ENCODE assay signal across 8 cellular contexts in the genomic region with DNA sequence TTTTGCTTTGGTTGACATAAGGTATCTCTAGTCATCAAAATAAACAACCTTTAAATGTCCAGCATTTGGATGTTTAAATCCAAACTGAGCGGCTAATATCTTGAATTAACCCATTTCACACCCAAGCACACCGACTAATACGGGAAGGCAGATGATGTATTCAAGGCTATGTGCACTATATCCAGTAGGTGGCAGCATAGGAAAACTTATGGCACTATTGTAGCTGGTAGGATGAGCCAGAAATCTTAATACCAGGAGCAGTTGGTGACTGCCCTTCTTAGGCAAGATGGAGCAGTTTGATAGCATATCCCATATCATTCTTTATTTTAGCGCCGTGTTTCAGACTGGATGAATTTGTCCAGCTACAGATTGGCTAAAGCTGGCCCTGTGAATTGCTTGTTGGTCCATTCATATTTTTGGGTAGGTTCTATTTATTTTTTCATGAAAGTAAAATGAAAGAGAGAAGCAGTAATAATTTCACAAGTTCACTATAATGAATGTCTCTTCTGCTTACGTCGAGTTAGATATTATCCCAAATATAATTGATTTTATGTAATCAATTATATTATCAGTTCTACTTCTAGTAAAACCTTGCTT. TPM values are rescaled to one million over a fixed set of nuclear protein-coding genes. Genes with fewer than 3 reads are reported as not detected.
DNase-seq lines count a peak whose midpoint lies in the region; ATAC-seq and TF ChIP-seq lines count a peak whose summit lies in the region.

No MANE protein-coding gene starts in this region.

- H3K27me3 ChIP-seq in DOHH2 (ENCODE audit: control insufficient read depth, low read length) (no peaks in the 10 kb centered on the region), neural cell (ENCODE audit: insufficient read depth, low read depth, low read length) (no peaks in the 10 kb centered on the region)

- H3K9me3 ChIP-seq in DOHH2 (ENCODE audit: control insufficient read depth, insufficient read depth, low read length) (no peaks in the 10 kb centered on the region), neural cell (ENCODE audit: low read length) (no peaks in the 10 kb centered on the region)

- no peaks in the 10 kb centered on the region for H3K4me1 ChIP-seq in DOHH2 (ENCODE audit: control insufficient read depth, low read length)

- H3F3A ChIP-seq in DOHH2 (ENCODE audit: control insufficient read depth, insufficient read depth) (no peaks in the 10 kb centered on the region), neural cell (ENCODE audit: insufficient read depth, low read length, poor library complexity, severe bottlenecking) (no peaks in the 10 kb centered on the region)

- no peak overlapping the region for H3K9ac ChIP-seq in neural cell (ENCODE audit: low read length)

- H3K79me2 ChIP-seq in DOHH2 (ENCODE audit: control insufficient read depth, low read length) (no peaks in the 10 kb centered on the region), neural cell (replicated peaks; ENCODE audit: insufficient read depth, low read length) (no peaks in the 10 kb centered on the region)

- no peak overlapping the region for H3K27ac ChIP-seq in DOHH2 (ENCODE audit: low read depth, low read length)
- no peak overlapping the region for H3K27ac ChIP-seq in neural cell (ENCODE audit: low read length)

- peak; percentile 92 for ATAC-seq in GM19395 (IDR thresholded peaks at IDR 0.05; ENCODE audit: unreplicated experiment)
- peak; percentile 83 for ATAC-seq in HG03196 (IDR thresholded peaks at IDR 0.05; ENCODE audit: unreplicated experiment)

- TF ChIP-seq CTCF in DOHH2 (IDR thresholded peaks at IDR 0.05; ENCODE audit: low read depth, low read length, poor library complexity, severe bottlenecking) = peak; percentile 83
- TF ChIP-seq CTCF in neural cell (IDR thresholded peaks at IDR 0.05; ENCODE audit: poor library complexity, severe bottlenecking) = peak; percentile 98

- no peak for TF ChIP-seq EP300 in neural cell (conservative IDR thresholded peaks at IDR 0.05; ENCODE audit: poor library complexity, severe bottlenecking)

- no peak overlapping the region for H3K4me3 ChIP-seq in DOHH2 (ENCODE audit: low read length)
- H3K4me3 ChIP-seq in neural cell (ENCODE audit: low read length) = no peak overlapping the region

- DNase-seq in NCI-H2107 (lab: John Stamatoyannopoulos, UW) (peak; percentile 37), T1000 (lab: John Stamatoyannopoulos, UW) (peak; percentile 58), fibroblast of peridontal ligament (ENCODE audit: extremely low read depth) (peak; percentile 87)
- no peak for DNase-seq in effector CD4-positive, alpha-beta T cell

- H3K9me2 ChIP-seq in DOHH2 (replicated peaks; ENCODE audit: control insufficient read depth, low read length) (no peaks in the 10 kb centered on the region), neural cell (ENCODE audit: insufficient read depth, low read length) (no peaks in the 10 kb centered on the region)

- peak; percentile 99 for TF ChIP-seq RAD21 in neural cell (conservative IDR thresholded peaks at IDR 0.05)

- H3K4me2 ChIP-seq in DOHH2 (ENCODE audit: low read length) (no peak overlapping the region), neural cell (ENCODE audit: low read length) (no peak overlapping the region)

- H4K20me1 ChIP-seq in DOHH2 (ENCODE audit: control insufficient read depth, insufficient read depth, low read depth, low read length) = no peaks in the 10 kb centered on the region
- no peaks in the 10 kb centered on the region for H4K20me1 ChIP-seq in neural cell (ENCODE audit: insufficient read depth)

- no peak overlapping the region for H2AFZ ChIP-seq in neural cell (ENCODE audit: low read depth, low read length)

- H3K36me3 ChIP-seq in DOHH2 (ENCODE audit: control insufficient read depth, low read length) = no peaks in the 10 kb centered on the region
- no peaks in the 10 kb centered on the region for H3K36me3 ChIP-seq in neural cell (ENCODE audit: insufficient read depth, low read length)

TF ChIP-seq in neural cell, 6 proteins besides CTCF, POLR2A, EP300 and RAD21:
- TF ChIP-seq EZH2 (IDR thresholded peaks at IDR 0.05; ENCODE audit: borderline replicate concordance, insufficient read depth, low read length, poor library complexity, severe bottlenecking) (no peak), TAF1 (IDR thresholded peaks at IDR 0.05; ENCODE audit: low read depth) (no peak), MXI1 (conservative IDR thresholded peaks at IDR 0.05; ENCODE audit: poor library complexity, severe bottlenecking) (no peak), SMC3 (conservative IDR thresholded peaks at IDR 0.05; ENCODE audit: poor library complexity) (peak; percentile 99), POLR2AphosphoS5 (IDR thresholded peaks at IDR 0.05) (no peak)
- TF ChIP-seq, protein P1, sequence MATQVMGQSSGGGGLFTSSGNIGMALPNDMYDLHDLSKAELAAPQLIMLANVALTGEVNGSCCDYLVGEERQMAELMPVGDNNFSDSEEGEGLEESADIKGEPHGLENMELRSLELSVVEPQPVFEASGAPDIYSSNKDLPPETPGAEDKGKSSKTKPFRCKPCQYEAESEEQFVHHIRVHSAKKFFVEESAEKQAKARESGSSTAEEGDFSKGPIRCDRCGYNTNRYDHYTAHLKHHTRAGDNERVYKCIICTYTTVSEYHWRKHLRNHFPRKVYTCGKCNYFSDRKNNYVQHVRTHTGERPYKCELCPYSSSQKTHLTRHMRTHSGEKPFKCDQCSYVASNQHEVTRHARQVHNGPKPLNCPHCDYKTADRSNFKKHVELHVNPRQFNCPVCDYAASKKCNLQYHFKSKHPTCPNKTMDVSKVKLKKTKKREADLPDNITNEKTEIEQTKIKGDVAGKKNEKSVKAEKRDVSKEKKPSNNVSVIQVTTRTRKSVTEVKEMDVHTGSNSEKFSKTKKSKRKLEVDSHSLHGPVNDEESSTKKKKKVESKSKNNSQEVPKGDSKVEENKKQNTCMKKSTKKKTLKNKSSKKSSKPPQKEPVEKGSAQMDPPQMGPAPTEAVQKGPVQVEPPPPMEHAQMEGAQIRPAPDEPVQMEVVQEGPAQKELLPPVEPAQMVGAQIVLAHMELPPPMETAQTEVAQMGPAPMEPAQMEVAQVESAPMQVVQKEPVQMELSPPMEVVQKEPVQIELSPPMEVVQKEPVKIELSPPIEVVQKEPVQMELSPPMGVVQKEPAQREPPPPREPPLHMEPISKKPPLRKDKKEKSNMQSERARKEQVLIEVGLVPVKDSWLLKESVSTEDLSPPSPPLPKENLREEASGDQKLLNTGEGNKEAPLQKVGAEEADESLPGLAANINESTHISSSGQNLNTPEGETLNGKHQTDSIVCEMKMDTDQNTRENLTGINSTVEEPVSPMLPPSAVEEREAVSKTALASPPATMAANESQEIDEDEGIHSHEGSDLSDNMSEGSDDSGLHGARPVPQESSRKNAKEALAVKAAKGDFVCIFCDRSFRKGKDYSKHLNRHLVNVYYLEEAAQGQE (IDR thresholded peaks at IDR 0.05; ENCODE audit: borderline replicate concordance) = no peak
TF ChIP-seq in neural cell: peak in this region for 1.

RNA-seq across cellular contexts. Expression of gene UCHL1, which starts 24.4 kb away (rescaled TPM):
- 5,099 and 5,212 TPM in 2 replicates for polyA plus RNA-seq in neural cell
- polyA minus RNA-seq in neural cell = 1,409 and 1,651 TPM in 2 replicates
